Comparison of ENCODE assay signal across 1 cellular context in genomic region chr1:183804382-183804781, GRCh38.
TF ChIP-seq lines count a peak whose summit lies in the region.

No MANE protein-coding gene starts in this region.

TF ChIP-seq in HCT116, 20 proteins besides CTCF, POLR2A, EP300 and RAD21 (continued from another document):
- no peak for TF ChIP-seq ATF3 (IDR thresholded peaks at IDR 0.05)
